Comparison of ENCODE assay signal across 29 cellular contexts in genomic region chr1:81978945-81979344, GRCh38.
DNase-seq lines count a peak whose midpoint lies in the region; ATAC-seq, FAIRE-seq and TF ChIP-seq lines count a peak whose summit lies in the region.
"Had no signal": no experiment of that assay in that cellular context is flagged by ENCODE, and none has a peak within 500 bp of the region (broad histone marks: within the 10 kb centered on the region; RNA-seq: fewer than 3 reads in every experiment).

No MANE protein-coding gene starts in this region.

- H4K20me1 ChIP-seq in H1 (replicated peaks in 1 of 2; ENCODE audit: control insufficient read depth in 1 of 2, insufficient read depth in 2 of 2, low read length in 2 of 2): no peaks in the 10 kb centered on the region

- H3K27ac ChIP-seq in H1 (ENCODE audit: low read depth, low read length) (no peak overlapping the region), iPS-20b (ENCODE audit: low read length) (peak overlapping the region; percentile 82)
- H3K27ac ChIP-seq: C4-2B, HL-60, neutrophil, thoracic aorta, vagina had no signal

- no peak overlapping the region for H3K9ac ChIP-seq in H1 (replicated peaks in 1 of 4; ENCODE audit: extremely low read depth in 1 of 4, low read depth in 3 of 4, low read length in 3 of 4)
- H3K9ac ChIP-seq in iPS-20b (ENCODE audit: low read depth, low read length): peak overlapping the region; percentile 40; the same call in 1 of the 2 replicates

- H3K9me3 Mint-ChIP-seq in CD14-positive monocyte: peaks cover 0 to 2% (median 0%) of the 10 kb centered on the region in 7 donors
- H3K9me3 Mint-ChIP-seq: activated naive CD4-positive, alpha-beta T cell treated with anti-CD3 and anti-CD28 coated beads, Interleukin-2, amount 50 U/mL, for 72 hours; activated T-helper 2 cell treated with anti-CD3 and anti-CD28 coated beads, Interferon-gamma antibody, Interleukin-2, Interleukin-4, amounts not matched to agents 10 μg/mL and 5 μg/mL and 100 μg/mL, durations not matched to agents 14 hours and 24 hours and 36 hours; IgD-negative memory B cell; stimulated activated naive CD8-positive, alpha-beta T cell treated with anti-CD3 and anti-CD28 coated beads, Interleukin-15, Interleukin-2, amounts not matched to agents 100 ng/mL and 50 ng/mL, for 24 hours had no signal

- DNase-seq in NCI-H526 treated with DMSO at 0.1 percent for 48 hours (lab: John Stamatoyannopoulos, UW) (peak; percentile 35), H1 (ENCODE audit: low read depth in 1 of 2, low spot score in 2 of 2) (no peak), renal cortical epithelial cell (ENCODE audit: low read depth) (peak; percentile 14), CD14-positive monocyte (ENCODE audit: low spot score) (no peak)
- DNase-seq: activated CD4-positive, alpha-beta T cell treated with anti-CD3 and anti-CD28 coated beads, Interleukin-2, amount 50 U/mL, for 4 hours; activated CD4-positive, CD25-positive, alpha-beta regulatory T cell; activated CD8-positive, alpha-beta memory T cell treated with anti-CD3 and anti-CD28 coated beads, Interleukin-2, amount 50 U/mL, for 48 hours; anterior cingulate cortex; cortex of kidney; DND-41; HFFc6; NCI-H187; NCI-H2171; NCI-H510A treated with DMSO at 0.1 percent for 48 hours; SIG-M5 had no signal

- no peak for TF ChIP-seq POLR2A in H1 (IDR thresholded peaks at IDR 0.05; ENCODE audit: control extremely low read depth in 1 of 2, low read depth in 2 of 2, low read length in 2 of 2)

- H3K36me3 Mint-ChIP-seq in CD14-positive monocyte: no peaks in the 10 kb centered on the region
- H3K36me3 Mint-ChIP-seq: activated naive CD4-positive, alpha-beta T cell treated with anti-CD3 and anti-CD28 coated beads, Interleukin-2, amount 50 U/mL, for 72 hours; IgD-negative memory B cell had no signal

- H3K27me3 Mint-ChIP-seq in CD14-positive monocyte (ENCODE audit: low read depth in 3 of 3): no peaks in the 10 kb centered on the region
- H3K27me3 Mint-ChIP-seq: IgD-negative memory B cell; stimulated activated naive CD8-positive, alpha-beta T cell treated with anti-CD3 and anti-CD28 coated beads, Interleukin-15, Interleukin-2, amounts not matched to agents 100 ng/mL and 50 ng/mL, for 24 hours had no signal

- no peak overlapping the region for H2AK5ac ChIP-seq in H1 (ENCODE audit: low read depth, low read length)

- H3K4me2 ChIP-seq in H1 (ENCODE audit: insufficient read depth in 1 of 2, low read depth in 2 of 2, low read length in 2 of 2): peak overlapping the region; percentile 28 to 32; a peak in 1 of 4 replicates

- H2BK20ac ChIP-seq in H1 (ENCODE audit: low read length): no peak overlapping the region

- H3K23me2 ChIP-seq in H1 (ENCODE audit: low read depth, low read length): no peaks in the 10 kb centered on the region

- H3K23ac ChIP-seq in H1 (ENCODE audit: insufficient read length): no peak overlapping the region

- H3K27me3 ChIP-seq in H1 (replicated peaks in 1 of 4; ENCODE audit: control insufficient read depth in 3 of 4, extremely low read depth in 1 of 4, insufficient read depth in 3 of 4, low read length in 3 of 4): no peaks in the 10 kb centered on the region
- H3K27me3 ChIP-seq in iPS-20b (ENCODE audit: insufficient read depth, low read length): no peaks in the 10 kb centered on the region
- H3K27me3 ChIP-seq: neutrophil, vagina had no signal

- CTCF ChIA-PET in H1 (lab: Charles Lee; ENCODE audit: partially characterized antibody): no interaction called here

- ATAC-seq in GM21529 (IDR thresholded peaks at IDR 0.05; ENCODE audit: unreplicated experiment): no peak
- ATAC-seq in GM19467 (IDR thresholded peaks at IDR 0.05; ENCODE audit: unreplicated experiment): no peak
- ATAC-seq in GM21423 (IDR thresholded peaks at IDR 0.05; ENCODE audit: unreplicated experiment): no peak
- ATAC-seq: activated naive CD4-positive, alpha-beta T cell treated with anti-CD3 and anti-CD28 coated beads, Interleukin-2, amount 50 U/mL, for 72 hours had no signal

- no peak overlapping the region for H2BK12ac ChIP-seq in H1 (ENCODE audit: low read depth, low read length)

- H2BK5ac ChIP-seq in H1 (ENCODE audit: low read depth, low read length): no peak overlapping the region

- H3K4me3 ChIP-seq in H1 (ENCODE audit: extremely low read depth in 1 of 4, insufficient read depth in 2 of 4, low read depth in 3 of 4, low read length in 4 of 4): peak overlapping the region in 1 of 4 experiments; percentile 29; a peak in 1 of 8 replicates
- H3K4me3 ChIP-seq in iPS-20b (ENCODE audit: low read length): peak overlapping the region; percentile 20; the same call in 1 of the 2 replicates
- H3K4me3 ChIP-seq: thoracic aorta, vagina had no signal

- H4K5ac ChIP-seq in H1 (ENCODE audit: insufficient read length, low read depth, low read length): no peak overlapping the region

- H3K18ac ChIP-seq in H1 (ENCODE audit: extremely low read depth, low read length): no peak overlapping the region

- intact Hi-C loops in CD14-positive monocyte (cut with micrococcal nuclease): no loop called here

- H3K4me1 Mint-ChIP-seq in CD14-positive monocyte: no peaks in the 10 kb centered on the region

- 0 out of 3 replicates have a peak, but pooled peaks of 1 of the 2 experiments have one; percentile 61 for TF ChIP-seq EP300 in H1 (IDR thresholded peaks at IDR 0.05; ENCODE audit: borderline replicate concordance in 1 of 2, low read depth in 2 of 2, low read length in 2 of 2)

- H3K36me3 ChIP-seq in H1 (ENCODE audit: control insufficient read depth in 2 of 4, insufficient read depth in 4 of 4, low read length in 3 of 4): peaks cover 0 to 38% (median 8%) of the 10 kb centered on the region in 4 experiments; a peak in 4 of 8 replicates
- H3K36me3 ChIP-seq in iPS-20b (ENCODE audit: insufficient read depth, low read depth, low read length): peaks cover 53% of the 10 kb centered on the region
- H3K36me3 ChIP-seq: neutrophil, thoracic aorta had no signal

- no peak overlapping the region for H2BK15ac ChIP-seq in H1 (ENCODE audit: low read length)

- TF ChIP-seq CTCF in H1 (IDR thresholded peaks at IDR 0.05; ENCODE audit: control extremely low read depth in 1 of 3, insufficient read depth in 1 of 3, low read depth in 1 of 3, low read length in 3 of 3) (no peak), CD14-positive monocyte (IDR thresholded peaks at IDR 0.05) (no peak)

- no peak overlapping the region for H4K8ac ChIP-seq in H1 (ENCODE audit: extremely low read depth, insufficient read depth, low read length)

- no peak for TF ChIP-seq RAD21 in H1 (IDR thresholded peaks at IDR 0.05 in 1 of 2, conservative IDR thresholded peaks at IDR 0.05 in 1 of 2; ENCODE audit: low read depth in 2 of 2, low read length in 2 of 2)

- POLR2A ChIA-PET in H1 (lab: Charles Lee; ENCODE audit: partially characterized antibody): interaction anchor here (1.1 to 1.8 kb wide), 2 partner anchors 12 to 18 kb away, joined by 4 read pairs; no protein-coding TSS in a partner anchor

- H3K56ac ChIP-seq in H1 (replicated peaks; ENCODE audit: insufficient read length, low read depth, low read length): no peak overlapping the region

- peaks cover 0 to 7% of the 10 kb centered on the region in 2 experiments; a peak in 2 of 4 replicates for H3K79me2 ChIP-seq in H1 (ENCODE audit: control insufficient read depth in 1 of 2, insufficient read depth in 2 of 2, low read length in 2 of 2)

- no peaks in the 10 kb centered on the region for H3K79me1 ChIP-seq in H1 (ENCODE audit: low read depth, low read length)

- FAIRE-seq in H1 (lab: Jason Lieb, UNC): peak; percentile 94
- FAIRE-seq: RCC 7860 had no signal

- H3K9me3 ChIP-seq in H1 (ENCODE audit: insufficient read depth in 2 of 2, low read depth in 1 of 2, low read length in 1 of 2) (no peaks in the 10 kb centered on the region), iPS-20b (ENCODE audit: insufficient read depth, low read depth, low read length) (no peaks in the 10 kb centered on the region)
- H3K9me3 ChIP-seq: neutrophil, thoracic aorta, vagina had no signal

- no peak overlapping the region for H3K27ac Mint-ChIP-seq in CD14-positive monocyte
- H3K27ac Mint-ChIP-seq: activated naive CD4-positive, alpha-beta T cell treated with anti-CD3 and anti-CD28 coated beads, Interleukin-2, amount 50 U/mL, for 72 hours; activated T-helper 2 cell treated with anti-CD3 and anti-CD28 coated beads, Interferon-gamma antibody, Interleukin-2, Interleukin-4, amounts not matched to agents 10 μg/mL and 5 μg/mL and 100 μg/mL, durations not matched to agents 14 hours and 24 hours and 36 hours; HFFc6; IgD-negative memory B cell; stimulated activated naive CD8-positive, alpha-beta T cell treated with anti-CD3 and anti-CD28 coated beads, Interleukin-15, Interleukin-2, amounts not matched to agents 100 ng/mL and 50 ng/mL, for 24 hours had no signal

- no peak overlapping the region for H3K14ac ChIP-seq in H1 (ENCODE audit: insufficient read length)

- no peak overlapping the region for H3K4ac ChIP-seq in H1 (replicated peaks; ENCODE audit: insufficient read length, low read depth, low read length)

- H3K4me3 Mint-ChIP-seq in CD14-positive monocyte: no peak overlapping the region
- H3K4me3 Mint-ChIP-seq: HFFc6; IgD-negative memory B cell; stimulated activated naive CD8-positive, alpha-beta T cell treated with anti-CD3 and anti-CD28 coated beads, Interleukin-15, Interleukin-2, amounts not matched to agents 100 ng/mL and 50 ng/mL, for 24 hours had no signal

- no peak overlapping the region for H2BK120ac ChIP-seq in H1 (replicated peaks; ENCODE audit: low read depth, low read length)

- no peak overlapping the region for H4K91ac ChIP-seq in H1 (replicated peaks; ENCODE audit: insufficient read length, low read length)

- H3K4me1 ChIP-seq in H1 (replicated peaks in 1 of 4; ENCODE audit: control insufficient read depth in 3 of 4, insufficient read depth in 4 of 4, low read length in 3 of 4) (peaks cover 0 to 38% (median 9%) of the 10 kb centered on the region in 4 experiments; a peak in 4 of 7 replicates), iPS-20b (ENCODE audit: insufficient read depth, low read length) (peaks cover 64% of the 10 kb centered on the region)
- H3K4me1 ChIP-seq: vagina had no signal

- no peak overlapping the region for H2AFZ ChIP-seq in H1 (ENCODE audit: low read length)

TF ChIP-seq in H1, 55 proteins besides CTCF, POLR2A, EP300 and RAD21 (continues in another document):
- no peak for TF ChIP-seq ASH2L (IDR thresholded peaks at IDR 0.05; ENCODE audit: low read length)
- peak in 1 of 2 experiments; percentile 56; a peak in 1 of 4 replicates for TF ChIP-seq SIN3A (conservative IDR thresholded peaks at IDR 0.05 in 1 of 2, IDR thresholded peaks at IDR 0.05 in 1 of 2; ENCODE audit: low read depth in 1 of 2, low read length in 2 of 2)
- peak; percentile 95 for TF ChIP-seq TEAD4 (IDR thresholded peaks at IDR 0.05; ENCODE audit: low read depth, low read length)
- TF ChIP-seq SP1 (IDR thresholded peaks at IDR 0.05; ENCODE audit: low read depth, low read length): peak; percentile 13; the same call in 1 of the 2 replicates
- TF ChIP-seq HDAC2 (IDR thresholded peaks at IDR 0.05; ENCODE audit: borderline replicate concordance in 1 of 2, low read depth in 2 of 2, low read length in 2 of 2): 0 out of 4 replicates have a peak, but pooled peaks have one; percentile 34 to 73
- no peak for TF ChIP-seq NANOG (IDR thresholded peaks at IDR 0.05; ENCODE audit: insufficient read depth, low read depth, low read length, poor library complexity, severe bottlenecking)

Comparison
In these comparisons a context has a peak if more than half of its experiments do, and no peak if none do; other contexts are left out.
1. DNase-seq: peak in NCI-H526 treated with DMSO at 0.1 percent for 48 hours (single experiment) and renal cortical epithelial cell (single experiment); none in H1 (0 of 2) and CD14-positive monocyte (single experiment).